Comparison of ENCODE assay signal across 8 cellular contexts in genomic region chr12:74539765-74540526, GRCh38. TPM values are rescaled to one million over a fixed set of nuclear protein-coding genes. Genes with fewer than 3 reads are reported as not detected.
DNase-seq lines count a peak whose midpoint lies in the region; ATAC-seq and TF ChIP-seq lines count a peak whose summit lies in the region.

No MANE protein-coding gene starts in this region.

- H3K9me3 ChIP-seq in tibial artery = no peaks in the 10 kb centered on the region

- no peaks in the 10 kb centered on the region for H3K27me3 Mint-ChIP-seq in activated naive CD4-positive, alpha-beta T cell treated with anti-CD3 and anti-CD28 coated beads, Interleukin-2, amount 10 ng/mL, durations not matched to agents 7 days and 5 days
- H3K27me3 Mint-ChIP-seq in activated T-helper 17 cell treated with anti-CD3 and anti-CD28 coated beads, Interleukin-2, amount 50 U/mL, for 72 hours = no peaks in the 10 kb centered on the region

- no peak for TF ChIP-seq CTCF in tibial artery (IDR thresholded peaks at IDR 0.05)

- CTCF ChIA-PET in activated naive CD4-positive, alpha-beta T cell treated with anti-CD3 and anti-CD28 coated beads, Interleukin-2, amount 10 ng/mL, durations not matched to agents 7 days and 5 days (lab: Charles Lee) = no interaction called here

- no peaks in the 10 kb centered on the region for H3K9me3 Mint-ChIP-seq in activated naive CD4-positive, alpha-beta T cell treated with anti-CD3 and anti-CD28 coated beads, Interleukin-2, amount 10 ng/mL, durations not matched to agents 7 days and 5 days
- no peaks in the 10 kb centered on the region for H3K9me3 Mint-ChIP-seq in activated T-helper 17 cell treated with anti-CD3 and anti-CD28 coated beads, Interleukin-2, amount 50 U/mL, for 72 hours

- peaks cover 45% of the 10 kb centered on the region for H3K4me1 Mint-ChIP-seq in activated naive CD4-positive, alpha-beta T cell treated with anti-CD3 and anti-CD28 coated beads, Interleukin-2, amount 10 ng/mL, durations not matched to agents 7 days and 5 days
- H3K4me1 Mint-ChIP-seq in activated T-helper 17 cell treated with anti-CD3 and anti-CD28 coated beads, Interleukin-2, amount 50 U/mL, for 72 hours = peaks cover 35% of the 10 kb centered on the region

- peaks cover 46% of the 10 kb centered on the region for H3K36me3 Mint-ChIP-seq in activated naive CD4-positive, alpha-beta T cell treated with anti-CD3 and anti-CD28 coated beads, Interleukin-2, amount 10 ng/mL, durations not matched to agents 7 days and 5 days
- peaks cover 74% of the 10 kb centered on the region for H3K36me3 Mint-ChIP-seq in activated T-helper 17 cell treated with anti-CD3 and anti-CD28 coated beads, Interleukin-2, amount 50 U/mL, for 72 hours (ENCODE audit: low read depth)

- H3K27ac ChIP-seq in tibial artery = no peak overlapping the region

- H3K4me3 ChIP-seq in tibial artery = peak overlapping the region; percentile 75 to 87

- no peak for ATAC-seq in activated T-helper 17 cell treated with anti-CD3 and anti-CD28 coated beads, Interleukin-2, amount 50 U/mL, for 72 hours (replicated peaks)
- no peak for ATAC-seq in HG03342 (IDR thresholded peaks at IDR 0.05; ENCODE audit: unreplicated experiment)

- DNase-seq in activated naive CD4-positive, alpha-beta T cell treated with anti-CD3 and anti-CD28 coated beads, Interleukin-2, amount 10 ng/mL, durations not matched to agents 7 days and 5 days = no peak
- DNase-seq in activated naive CD4-positive, alpha-beta T cell treated with anti-CD3 and anti-CD28 coated beads, Interleukin-2, amount 50 U/mL, for 16 hours = no peak
- DNase-seq in iris pigment epithelial cell (ENCODE audit: low read depth) (peak; percentile 10), tibial artery (no peak)
- no peak for DNase-seq in NK-92 treated with Interleukin-12 subunit alpha and Interleukin-12 subunit beta, amount 100 ng/mL, for 24 hours (lab: John Stamatoyannopoulos, UW)
- no peak for DNase-seq in activated CD8-positive, alpha-beta memory T cell treated with anti-CD3 and anti-CD28 coated beads for 24 hours

- H3K27me3 ChIP-seq in tibial artery = no peaks in the 10 kb centered on the region

- H3K4me3 Mint-ChIP-seq in activated naive CD4-positive, alpha-beta T cell treated with anti-CD3 and anti-CD28 coated beads, Interleukin-2, amount 10 ng/mL, durations not matched to agents 7 days and 5 days = peak overlapping the region; percentile 97
- H3K4me3 Mint-ChIP-seq in activated T-helper 17 cell treated with anti-CD3 and anti-CD28 coated beads, Interleukin-2, amount 50 U/mL, for 72 hours = peak overlapping the region; percentile 98

- H3K4me1 ChIP-seq in tibial artery = peaks cover 0 to 36% (median 24%) of the 10 kb centered on the region in 4 donors

- H3K27ac Mint-ChIP-seq in activated naive CD4-positive, alpha-beta T cell treated with anti-CD3 and anti-CD28 coated beads, Interleukin-2, amount 10 ng/mL, durations not matched to agents 7 days and 5 days = peak overlapping the region; percentile 15
- peak overlapping the region; percentile 100 for H3K27ac Mint-ChIP-seq in activated T-helper 17 cell treated with anti-CD3 and anti-CD28 coated beads, Interleukin-2, amount 50 U/mL, for 72 hours

- H3K36me3 ChIP-seq in tibial artery = peaks cover 0 to 12% (median 0%) of the 10 kb centered on the region in 3 donors

- intact Hi-C loops in tibial artery (cut with DNase I; ENCODE audit: low total_unique reads) = no loop called here

RNA-seq across cellular contexts. Expression of gene ATXN7L3B, which starts 2.3 kb away (rescaled TPM):
- total RNA-seq in activated T-helper 17 cell treated with anti-CD3 and anti-CD28 coated beads, Interleukin-2, amount 50 U/mL, for 72 hours = 10 to 100 TPM; 16.3 to 21.9 TPM
